Comparison of ENCODE assay signal across 1 cellular context in the genomic region with DNA sequence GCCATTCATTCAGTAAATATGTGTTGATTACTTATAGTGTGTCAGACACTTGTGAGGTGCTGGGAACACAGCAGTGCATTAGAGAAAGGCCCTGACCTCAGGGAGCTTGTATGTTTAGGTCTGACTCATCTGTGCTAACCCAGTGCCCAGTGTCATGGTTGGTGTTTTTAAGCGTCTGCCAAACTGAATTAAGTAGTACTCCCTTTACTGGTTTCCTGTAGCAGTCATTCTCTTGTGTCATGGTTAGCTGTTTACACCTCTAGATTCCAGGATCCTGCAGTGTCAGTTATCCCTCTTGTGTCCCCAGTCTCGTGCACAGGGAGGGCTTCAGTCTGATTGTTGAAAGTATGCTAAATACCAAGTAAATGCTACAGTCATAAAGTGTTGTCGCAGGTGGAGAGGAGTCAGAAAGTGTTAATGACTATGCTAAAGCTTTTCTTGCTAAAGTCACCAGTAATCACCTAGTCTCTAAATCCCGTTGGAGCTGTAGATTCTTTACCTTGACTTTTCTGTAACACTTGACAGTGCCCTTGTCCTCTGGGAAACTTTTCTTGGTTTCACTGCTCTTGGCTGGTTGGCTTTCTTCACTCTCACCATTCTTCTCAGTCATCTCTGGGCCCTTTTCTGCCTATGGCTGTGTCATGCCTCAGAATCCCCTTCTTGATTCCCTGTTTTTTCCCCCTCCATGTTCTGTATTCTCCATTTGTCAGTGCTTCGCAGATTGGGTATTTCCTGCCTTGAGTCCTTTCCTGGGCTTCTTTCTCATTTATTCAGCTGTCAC.
TF ChIP-seq lines count a peak whose summit lies in the region.

No MANE protein-coding gene starts in this region.

TF ChIP-seq in GM12878, 131 proteins besides CTCF, POLR2A, EP300 and RAD21:
- TF ChIP-seq MEF2B (IDR thresholded peaks at IDR 0.05; ENCODE audit: partially characterized antibody, poor library complexity, severe bottlenecking) (no peak), NR2F1 (conservative IDR thresholded peaks at IDR 0.05) (peak; percentile 29; the same call in 1 of the 2 replicates)
TF ChIP-seq in GM12878: peak in this region for 1.
